Comparison of ENCODE assay signal across 10 cellular contexts in genomic region chr12:27732281-27732680, GRCh38. TPM values are rescaled to one million over a fixed set of nuclear protein-coding genes. Genes with fewer than 3 reads are reported as not detected.
DNase-seq lines count a peak whose midpoint lies in the region; ATAC-seq and TF ChIP-seq lines count a peak whose summit lies in the region.
"Had no signal": no experiment of that assay in that cellular context is flagged by ENCODE, and none has a peak within 500 bp of the region (broad histone marks: within the 10 kb centered on the region; RNA-seq: fewer than 3 reads in every experiment).

No MANE protein-coding gene starts in this region.

- H3K4me1 ChIP-seq in endodermal cell (ENCODE audit: control insufficient read depth, insufficient read depth, low read length) (no peaks in the 10 kb centered on the region), transverse colon (peaks cover 0 to 4% (median 0%) of the 10 kb centered on the region in 4 donors)

- ATAC-seq in activated naive CD8-positive, alpha-beta T cell treated with anti-CD3 and anti-CD28 coated beads, Interleukin-2, amount 10 ng/mL, durations not matched to agents 7 days and 5 days (ENCODE audit: low read depth): peak; percentile 52
- no peak for ATAC-seq in activated naive CD8-positive, alpha-beta T cell treated with anti-CD3 and anti-CD28 coated beads, Interleukin-2, amount 50 U/mL, for 24 hours

- peaks cover 67% of the 10 kb centered on the region for H3K36me3 ChIP-seq in endodermal cell (ENCODE audit: control insufficient read depth, insufficient read depth, low read length)
- H3K36me3 ChIP-seq in transverse colon: peaks cover 0 to 21% (median 7%) of the 10 kb centered on the region in 4 donors

- no peaks in the 10 kb centered on the region for H3K9me3 ChIP-seq in endodermal cell (ENCODE audit: control insufficient read depth, low read length)
- H3K9me3 ChIP-seq in transverse colon: no peaks in the 10 kb centered on the region

- no peaks in the 10 kb centered on the region for H3K27me3 ChIP-seq in endodermal cell (ENCODE audit: control insufficient read depth, insufficient read depth, low read length, poor library complexity, severe bottlenecking)
- no peaks in the 10 kb centered on the region for H3K27me3 ChIP-seq in transverse colon

- no peaks in the 10 kb centered on the region for H3K9me3 Mint-ChIP-seq in activated naive CD8-positive, alpha-beta T cell treated with anti-CD3 and anti-CD28 coated beads, Interleukin-2, amount 10 ng/mL, durations not matched to agents 7 days and 5 days
- no peaks in the 10 kb centered on the region for H3K9me3 Mint-ChIP-seq in activated naive CD8-positive, alpha-beta T cell treated with anti-CD3 and anti-CD28 coated beads, Interleukin-2, amount 50 U/mL, for 24 hours
- no peaks in the 10 kb centered on the region for H3K9me3 Mint-ChIP-seq in endodermal cell
- H3K9me3 Mint-ChIP-seq: activated CD4-positive, alpha-beta T cell treated with anti-CD3 and anti-CD28 coated beads, Interleukin-2, amount 10 ng/mL, durations not matched to agents 24 days and 14 days had no signal

- H3K9ac ChIP-seq in endodermal cell (ENCODE audit: extremely low read depth, low read length, poor library complexity, severe bottlenecking): no peak overlapping the region

- H3K4me1 Mint-ChIP-seq in activated naive CD8-positive, alpha-beta T cell treated with anti-CD3 and anti-CD28 coated beads, Interleukin-2, amount 10 ng/mL, durations not matched to agents 7 days and 5 days: no peaks in the 10 kb centered on the region
- H3K4me1 Mint-ChIP-seq in activated naive CD8-positive, alpha-beta T cell treated with anti-CD3 and anti-CD28 coated beads, Interleukin-2, amount 50 U/mL, for 24 hours: no peaks in the 10 kb centered on the region
- H3K4me1 Mint-ChIP-seq in endodermal cell: peaks cover 12% of the 10 kb centered on the region

- TF ChIP-seq EP300 in transverse colon (IDR thresholded peaks at IDR 0.05; ENCODE audit: low read depth): no peak

- TF ChIP-seq POLR2A in transverse colon (IDR thresholded peaks at IDR 0.05): no peak

- no peak for DNase-seq in activated naive CD8-positive, alpha-beta T cell treated with anti-CD3 and anti-CD28 coated beads, Interleukin-2, amount 10 ng/mL, durations not matched to agents 7 days and 5 days
- DNase-seq in activated naive CD8-positive, alpha-beta T cell treated with anti-CD3 and anti-CD28 coated beads, Interleukin-2, amount 50 U/mL, for 24 hours: no peak
- DNase-seq in LNCaP clone FGC (ENCODE audit: low read depth) (no peak), endodermal cell (peak; percentile 77), transverse colon (no peak), KG1 (lab: John Stamatoyannopoulos, UW) (no peak), substantia nigra (lab: John Stamatoyannopoulos, UW) (no peak), COR-L47 (lab: John Stamatoyannopoulos, UW) (no peak)
- DNase-seq: NCI-H1436 treated with DMSO at 0.1 percent for 48 hours had no signal

- H3K4me3 ChIP-seq in LNCaP clone FGC (ENCODE audit: low read depth, low read length) (no peak overlapping the region), endodermal cell (ENCODE audit: low read length) (no peak overlapping the region), transverse colon (no peak overlapping the region)

- no peak overlapping the region for H3K27ac Mint-ChIP-seq in activated naive CD8-positive, alpha-beta T cell treated with anti-CD3 and anti-CD28 coated beads, Interleukin-2, amount 10 ng/mL, durations not matched to agents 7 days and 5 days
- H3K27ac Mint-ChIP-seq in activated naive CD8-positive, alpha-beta T cell treated with anti-CD3 and anti-CD28 coated beads, Interleukin-2, amount 50 U/mL, for 24 hours: no peak overlapping the region
- H3K27ac Mint-ChIP-seq in endodermal cell: no peak overlapping the region
- H3K27ac Mint-ChIP-seq: activated CD4-positive, alpha-beta T cell treated with anti-CD3 and anti-CD28 coated beads, Interleukin-2, amount 10 ng/mL, durations not matched to agents 24 days and 14 days had no signal

- no peaks in the 10 kb centered on the region for H3K27me3 Mint-ChIP-seq in activated naive CD8-positive, alpha-beta T cell treated with anti-CD3 and anti-CD28 coated beads, Interleukin-2, amount 10 ng/mL, durations not matched to agents 7 days and 5 days
- H3K27me3 Mint-ChIP-seq in activated naive CD8-positive, alpha-beta T cell treated with anti-CD3 and anti-CD28 coated beads, Interleukin-2, amount 50 U/mL, for 24 hours: no peaks in the 10 kb centered on the region
- no peaks in the 10 kb centered on the region for H3K27me3 Mint-ChIP-seq in endodermal cell (ENCODE audit: insufficient read depth)
- H3K27me3 Mint-ChIP-seq: activated CD4-positive, alpha-beta T cell treated with anti-CD3 and anti-CD28 coated beads, Interleukin-2, amount 10 ng/mL, durations not matched to agents 24 days and 14 days had no signal

- H3K4me3 Mint-ChIP-seq in activated naive CD8-positive, alpha-beta T cell treated with anti-CD3 and anti-CD28 coated beads, Interleukin-2, amount 10 ng/mL, durations not matched to agents 7 days and 5 days: no peak overlapping the region
- no peak overlapping the region for H3K4me3 Mint-ChIP-seq in activated naive CD8-positive, alpha-beta T cell treated with anti-CD3 and anti-CD28 coated beads, Interleukin-2, amount 50 U/mL, for 24 hours
- H3K4me3 Mint-ChIP-seq in endodermal cell: no peak overlapping the region
- H3K4me3 Mint-ChIP-seq: activated CD4-positive, alpha-beta T cell treated with anti-CD3 and anti-CD28 coated beads, Interleukin-2, amount 10 ng/mL, durations not matched to agents 24 days and 14 days had no signal

- intact Hi-C loops in transverse colon (cut with DNase I; ENCODE audit: low total_unique reads): loop anchor here (10.0 kb wide), 2 partner anchors 83 to 203 kb away; no protein-coding TSS in a partner anchor

- peak; percentile 39 for TF ChIP-seq CTCF in LNCaP clone FGC (IDR thresholded peaks at IDR 0.05; ENCODE audit: control insufficient read depth, extremely low read depth, insufficient read depth)
- peak; percentile 88 for TF ChIP-seq CTCF in endodermal cell (conservative IDR thresholded peaks at IDR 0.05)
- peak in 3 of 5 experiments; percentile 15 to 43 (median 27) for TF ChIP-seq CTCF in transverse colon (IDR thresholded peaks at IDR 0.05)

- 71 to 89% methylated on average over 2 of the region's 2 CpGs for WGBS in endodermal cell (ENCODE audit: insufficient coverage in 1 of 2, insufficient read length in 1 of 2), 2 experiments
- WGBS in transverse colon (ENCODE audit: low coverage in 1 of 2), 2 donors: 63 to 78% methylated on average over 2 of the region's 2 CpGs

- no peak overlapping the region for H3K27ac ChIP-seq in endodermal cell (ENCODE audit: low read depth, low read length)
- no peak overlapping the region for H3K27ac ChIP-seq in transverse colon
- H3K27ac ChIP-seq in substantia nigra (ENCODE audit: low read depth, low read length, poor library complexity, severe bottlenecking): no peak overlapping the region

- in situ Hi-C loops in transverse colon (cut with MboI; ENCODE audit: low pct_ligation_motif_present in 1 of 4, low pct_unique_long_range_greater_than_20kb in 1 of 4, low sequenced_read_pairs in 3 of 4): loop anchor here in 3 of 4 donors (5.0 to 25.0 kb wide), 4 partner anchors 83 to 213 kb away; no protein-coding TSS in a partner anchor

- POLR2A ChIA-PET in activated naive CD8-positive, alpha-beta T cell treated with anti-CD3 and anti-CD28 coated beads, Interleukin-2, amount 10 ng/mL, durations not matched to agents 7 days and 5 days (lab: Charles Lee): interaction anchor here (1.7 kb wide), 1 partner anchor 47 kb away, joined by 6 read pairs; the partner anchor contains the start of genes KLHL42 and MANSC4

- peaks cover 6% of the 10 kb centered on the region for H3K36me3 Mint-ChIP-seq in activated naive CD8-positive, alpha-beta T cell treated with anti-CD3 and anti-CD28 coated beads, Interleukin-2, amount 10 ng/mL, durations not matched to agents 7 days and 5 days
- peaks cover 24% of the 10 kb centered on the region for H3K36me3 Mint-ChIP-seq in activated naive CD8-positive, alpha-beta T cell treated with anti-CD3 and anti-CD28 coated beads, Interleukin-2, amount 50 U/mL, for 24 hours (ENCODE audit: low read depth)
- peaks cover 56% of the 10 kb centered on the region for H3K36me3 Mint-ChIP-seq in endodermal cell (ENCODE audit: low read depth)

RNA-seq across cellular contexts. Expression of gene MRPS35, which starts 21.6 kb away (rescaled TPM):
- total RNA-seq in activated naive CD8-positive, alpha-beta T cell treated with anti-CD3 and anti-CD28 coated beads, Interleukin-2, amount 10 ng/mL, durations not matched to agents 7 days and 5 days: 10 to 100 TPM; 31.5 to 31.9 TPM
- total RNA-seq in endodermal cell (10 to 100 TPM; 33.7 to 62.6 TPM), transverse colon (10 to 100 TPM; 30.7 to 78.8 (median 63.8) TPM)
- polyA plus RNA-seq in endodermal cell (2013, experiment 1 of 2): 48.6 TPM
- polyA plus RNA-seq in endodermal cell (2013, experiment 2 of 2): 44.9 TPM

RNA-seq across cellular contexts. Expression of gene REP15, which starts 36.0 kb away (rescaled TPM):
- under 1 TPM in 1 of 2 experiments, not detected in 1; 0.28 TPM for total RNA-seq in activated naive CD8-positive, alpha-beta T cell treated with anti-CD3 and anti-CD28 coated beads, Interleukin-2, amount 10 ng/mL, durations not matched to agents 7 days and 5 days
- total RNA-seq in endodermal cell: 1 to 10 TPM; 2.4 to 7.6 TPM
- polyA plus RNA-seq in endodermal cell (2013, experiment 1 of 2): 0.93 TPM
- 0.79 TPM for polyA plus RNA-seq in endodermal cell (2013, experiment 2 of 2)
- total RNA-seq in transverse colon: 100 to 1,000 TPM in 1 of 4 donors, 10 to 100 TPM in 2, 1 to 10 TPM in 1; 7.5 to 210 (median 45.3) TPM

RNA-seq across cellular contexts. Expression of gene KLHL42, which starts 47.8 kb away (rescaled TPM):
- total RNA-seq in activated naive CD8-positive, alpha-beta T cell treated with anti-CD3 and anti-CD28 coated beads, Interleukin-2, amount 10 ng/mL, durations not matched to agents 7 days and 5 days: 10 to 100 TPM; 16.8 to 17.7 TPM
- 10 to 100 TPM; 30.4 to 53.0 TPM for total RNA-seq in endodermal cell
- polyA plus RNA-seq in endodermal cell (2013, experiment 1 of 2): 17.2 TPM
- 16.7 TPM for polyA plus RNA-seq in endodermal cell (2013, experiment 2 of 2)
- total RNA-seq in transverse colon: 100 to 1,000 TPM in 1 of 4 donors, 10 to 100 TPM in 3; 14.7 to 104 (median 47.3) TPM

RNA-seq across cellular contexts. Expression of gene MANSC4, which starts 47.8 kb away (rescaled TPM):
- total RNA-seq in activated naive CD8-positive, alpha-beta T cell treated with anti-CD3 and anti-CD28 coated beads, Interleukin-2, amount 10 ng/mL, durations not matched to agents 7 days and 5 days: not detected
- not detected for total RNA-seq in endodermal cell
- polyA plus RNA-seq in endodermal cell (2013, experiment 1 of 2): not detected
- polyA plus RNA-seq in endodermal cell (2013, experiment 2 of 2): not detected
- total RNA-seq in transverse colon: not detected
- total RNA-seq: activated CD4-positive, alpha-beta T cell treated with anti-CD3 and anti-CD28 coated beads, Interleukin-2, amount 10 ng/mL, durations not matched to agents 24 days and 14 days had no signal

Comparison
In these comparisons a context has a peak if more than half of its experiments do, and no peak if none do; other contexts are left out.
1. CTCF ChIP-seq: peak in every context shown above with its lines; median percentile 88 in endodermal cell; 39 in LNCaP clone FGC; 27 in transverse colon.